ENCODE assay signal across 31 cellular contexts in genomic region chr16:49342336-49343265, GRCh38. TPM values are rescaled to one million over a fixed set of nuclear protein-coding genes. Genes with fewer than 3 reads are reported as not detected.
"Had no signal": no experiment of that assay in that cellular context is flagged by ENCODE, and none has a peak within 500 bp of the region (broad histone marks: within the 10 kb centered on the region; RNA-seq: fewer than 3 reads in every experiment).

No MANE protein-coding gene starts in this region.

- H3K4me1 Mint-ChIP-seq: activated CD4-positive, alpha-beta T cell treated with anti-CD3 and anti-CD28 coated beads, Interleukin-2, amount 10 ng/mL, durations not matched to agents 24 days and 14 days; activated naive CD4-positive, alpha-beta T cell treated with anti-CD3 and anti-CD28 coated beads, Interleukin-2, amount 10 ng/mL, durations not matched to agents 7 days and 5 days; activated naive CD8-positive, alpha-beta T cell treated with anti-CD3 and anti-CD28 coated beads, Interleukin-2, amount 50 U/mL, for 24 hours had no signal

- H3K36me3 Mint-ChIP-seq: activated naive CD4-positive, alpha-beta T cell treated with anti-CD3 and anti-CD28 coated beads, Interleukin-2, amount 10 ng/mL, durations not matched to agents 7 days and 5 days; activated naive CD8-positive, alpha-beta T cell had no signal

- H3K9me3 ChIP-seq: Peyer's patch, SJSA1, SK-N-SH had no signal

- H3K27ac ChIP-seq: brain microvascular endothelial cell, Peyer's patch, SJSA1 had no signal

- ATAC-seq: activated CD8-positive, alpha-beta T cell treated with anti-CD3 and anti-CD28 coated beads, Interleukin-2, amount 10 ng/mL, durations not matched to agents 7 days and 5 days; activated naive CD8-positive, alpha-beta T cell treated with anti-CD3 and anti-CD28 coated beads, Interleukin-2, amount 50 U/mL, for 24 hours; PC-3 had no signal

- H3K4me3 ChIP-seq: Peyer's patch, SJSA1 had no signal

- H3K27ac Mint-ChIP-seq: activated CD4-positive, alpha-beta T cell treated with anti-CD3 and anti-CD28 coated beads, Interleukin-2, amount 10 ng/mL, durations not matched to agents 24 days and 14 days; activated CD8-positive, alpha-beta T cell treated with anti-CD3 and anti-CD28 coated beads, Interleukin-2, amount 10 ng/mL, durations not matched to agents 7 days and 5 days; activated naive CD4-positive, alpha-beta T cell treated with anti-CD3 and anti-CD28 coated beads, Interleukin-2, amount 10 ng/mL, durations not matched to agents 7 days and 5 days; activated naive CD8-positive, alpha-beta T cell; activated naive CD8-positive, alpha-beta T cell treated with anti-CD3 and anti-CD28 coated beads, Interleukin-2, amount 50 U/mL, for 24 hours; T-helper 1 cell treated with Interleukin-12 subunit alpha and Interleukin-12 subunit beta and Interleukin-4 antibody, amounts not matched to agents 30 μg/mL and 1 μg/mL, for 36 hours; T-helper 2 cell treated with Interferon-gamma antibody and Interleukin-4, amounts not matched to agents 5 μg/mL and 100 μg/mL, for 36 hours had no signal

- H3K9me3 Mint-ChIP-seq: activated CD4-positive, alpha-beta T cell treated with anti-CD3 and anti-CD28 coated beads, Interleukin-2, amount 10 ng/mL, durations not matched to agents 24 days and 14 days; activated naive CD4-positive, alpha-beta T cell treated with anti-CD3 and anti-CD28 coated beads, Interleukin-2, amount 10 ng/mL, durations not matched to agents 7 days and 5 days; activated naive CD8-positive, alpha-beta T cell treated with anti-CD3 and anti-CD28 coated beads, Interleukin-2, amount 50 U/mL, for 24 hours; T-helper 1 cell treated with Interleukin-12 subunit alpha and Interleukin-12 subunit beta and Interleukin-4 antibody, amounts not matched to agents 30 μg/mL and 1 μg/mL, for 36 hours; T-helper 2 cell treated with Interferon-gamma antibody and Interleukin-4, amounts not matched to agents 5 μg/mL and 100 μg/mL, for 36 hours had no signal

- H3K4me1 ChIP-seq: Peyer's patch, SJSA1 had no signal

- H3K4me3 Mint-ChIP-seq: activated CD4-positive, alpha-beta T cell treated with anti-CD3 and anti-CD28 coated beads, Interleukin-2, amount 10 ng/mL, durations not matched to agents 24 days and 14 days; activated CD8-positive, alpha-beta T cell treated with anti-CD3 and anti-CD28 coated beads, Interleukin-2, amount 10 ng/mL, durations not matched to agents 7 days and 5 days; activated naive CD4-positive, alpha-beta T cell treated with anti-CD3 and anti-CD28 coated beads, Interleukin-2, amount 10 ng/mL, durations not matched to agents 7 days and 5 days; activated naive CD8-positive, alpha-beta T cell; activated naive CD8-positive, alpha-beta T cell treated with anti-CD3 and anti-CD28 coated beads, Interleukin-2, amount 50 U/mL, for 24 hours; T-helper 1 cell treated with Interleukin-12 subunit alpha and Interleukin-12 subunit beta and Interleukin-4 antibody, amounts not matched to agents 30 μg/mL and 1 μg/mL, for 36 hours; T-helper 2 cell treated with Interferon-gamma antibody and Interleukin-4, amounts not matched to agents 5 μg/mL and 100 μg/mL, for 36 hours had no signal

- H3K27me3 ChIP-seq: brain microvascular endothelial cell, Peyer's patch, SJSA1 had no signal

- H3K36me3 ChIP-seq: brain microvascular endothelial cell, Peyer's patch, SJSA1 had no signal

- DNase-seq: activated CD4-positive, alpha-beta T cell treated with anti-CD3 and anti-CD28 coated beads, Interleukin-2, amount 10 ng/mL, durations not matched to agents 24 days and 14 days; activated CD4-positive, alpha-beta T cell treated with anti-CD3 and anti-CD28 coated beads, Interleukin-2, amount 50 U/mL, for 48 hours; activated CD8-positive, alpha-beta memory T cell treated with anti-CD3 and anti-CD28 coated beads, Interleukin-2, amount 50 U/mL, for 4 hours; activated CD8-positive, alpha-beta T cell treated with anti-CD3 and anti-CD28 coated beads, Interleukin-2, amount 10 ng/mL, durations not matched to agents 7 days and 5 days; activated effector memory CD4-positive, alpha-beta T cell treated with Interleukin-2 at 50 U/mL for 16 hours; activated naive CD4-positive, alpha-beta T cell treated with anti-CD3 and anti-CD28 coated beads, Interleukin-2, amount 10 ng/mL, durations not matched to agents 7 days and 5 days; activated naive CD8-positive, alpha-beta T cell treated with anti-CD3 and anti-CD28 coated beads, Interleukin-2, amount 50 U/mL, for 24 hours; activated T-cell treated with anti-CD3 and anti-CD28 coated beads, Interleukin-2, amount 50 U/mL, for 48 hours; aorta; brain microvascular endothelial cell; NCI-H1092 treated with DMSO at 0.1 percent for 48 hours; NCI-H1417; NCI-H146; NCI-H187; NCI-H2029 treated with DMSO at 0.1 percent for 48 hours; NCI-H2107; NCI-H2171; NCI-H510A; NCI-H526; NCI-H748 treated with DMSO at 0.1 percent for 48 hours; NK-92 treated with Interleukin-12 subunit alpha and Interleukin-12 subunit beta, amount 100 ng/mL, for 24 hours; PC-3; Peyer's patch; RPMI8226; SHP77 treated with DMSO at 0.1 percent for 48 hours; SK-N-SH had no signal

RNA-seq across cellular contexts. Expression of gene C16orf78, which starts 31.0 kb away (rescaled TPM):
- total RNA-seq: activated CD4-positive, alpha-beta T cell treated with anti-CD3 and anti-CD28 coated beads, Interleukin-2, amount 10 ng/mL, durations not matched to agents 24 days and 14 days; activated CD8-positive, alpha-beta T cell treated with anti-CD3 and anti-CD28 coated beads, Interleukin-2, amount 10 ng/mL, durations not matched to agents 7 days and 5 days; aorta; M059J; PC-3; Peyer's patch; SJSA1 had no signal
- polyA plus RNA-seq: aorta, SK-N-SH had no signal
